In genomic region chr7:152351168-152351567, GRCh38 we compare ENCODE assay signal across 14 cellular contexts.
"Had no signal": no experiment of that assay in that cellular context is flagged by ENCODE, and none has a peak within 500 bp of the region (broad histone marks: within the 10 kb centered on the region; RNA-seq: fewer than 3 reads in every experiment).

No MANE protein-coding gene starts in this region.

- H3K4me3 ChIP-seq: adrenal gland, cardiac muscle cell, left ventricle myocardium inferior, tibial artery, vagina had no signal

- H3K4me1 ChIP-seq: left ventricle myocardium inferior, vagina had no signal

- H3K9me3 ChIP-seq: vagina had no signal

- H3K27me3 ChIP-seq: adrenal gland, cardiac muscle cell, tibial artery, vagina had no signal

- DNase-seq: activated CD4-positive, CD25-positive, alpha-beta regulatory T cell treated with anti-CD3 and anti-CD28 coated beads, Interleukin-2, amount 50 U/mL, for 72 hours; activated CD8-positive, alpha-beta T cell treated with anti-CD3 and anti-CD28 coated beads for 36 hours; activated effector memory CD4-positive, alpha-beta T cell treated with anti-CD3 and anti-CD28 coated beads, Interleukin-2, amount 50 U/mL, for 16 hours; activated T-cell treated with anti-CD3 and anti-CD28 coated beads, Interleukin-2, amount 50 U/mL, for 4 hours; adrenal gland; endodermal cell; left ventricle myocardium inferior; naive thymus-derived CD8-positive, alpha-beta T cell; stimulated activated CD4-positive, alpha-beta T cell treated with anti-CD3 and anti-CD28 coated beads, Interleukin-2, amount 100 ng/mL, for 48 hours; T-helper 9 cell; tibial artery had no signal

- H3K36me3 ChIP-seq: adrenal gland had no signal

- ATAC-seq: activated CD8-positive, alpha-beta T cell treated with anti-CD3 and anti-CD28 coated beads for 36 hours; activated T-cell treated with anti-CD3 and anti-CD28 coated beads, Interleukin-2, amount 50 U/mL, for 4 hours; naive thymus-derived CD8-positive, alpha-beta T cell; stimulated activated memory B cell treated with anti-CD40 and anti-IgM and Interleukin-4, amounts not matched to agents 10 μg/mL and 1 μg/mL and 100 μg/mL, for 72 hours had no signal

- H3K27ac ChIP-seq: adrenal gland, cardiac muscle cell, left ventricle myocardium inferior, tibial artery, vagina had no signal
